Comparison of ENCODE assay signal across 2 cellular contexts in genomic region chr11:130068986-130069683, GRCh38.
A peak's percentile ranks its signal among the peaks of the same experiment; 100 is the strongest.
TF ChIP-seq lines count a peak whose summit lies in the region.

No MANE protein-coding gene starts in this region.

TF ChIP-seq in HCT116, 20 proteins besides CTCF, POLR2A, EP300 and RAD21:
- TF ChIP-seq CBX3 (IDR thresholded peaks at IDR 0.05; ENCODE audit: low read depth) (no peak; the same call in 1 of the 2 replicates), SRF (IDR thresholded peaks at IDR 0.05; ENCODE audit: low read depth) (no peak), ZFX (IDR thresholded peaks at IDR 0.05) (peak; percentile 50), EGR1 (IDR thresholded peaks at IDR 0.05; ENCODE audit: low read depth) (peak; percentile 80)

TF ChIP-seq in K562, 482 proteins besides CTCF, POLR2A, EP300 and RAD21 (continues in another document):
- TF ChIP-seq NKRF (IDR thresholded peaks at IDR 0.05; ENCODE audit: borderline replicate concordance) (peak; percentile 19; the same call in 1 of the 2 replicates), ZBTB11 (CRISPR knock-in tag; IDR thresholded peaks at IDR 0.05) (peak in 1 of 3 experiments; percentile 79; a peak in 2 of 6 replicates), EGR1 (conservative IDR thresholded peaks at IDR 0.05) (peak; percentile 69), SREBF1 (IDR thresholded peaks at IDR 0.05; ENCODE audit: borderline replicate concordance, low read depth, low read length) (0 out of 2 replicates have a peak, but pooled peaks have one; percentile 13), ZBTB33 (CRISPR knock-in tag; IDR thresholded peaks at IDR 0.05) (peak; percentile 96), MTA3 (IDR thresholded peaks at IDR 0.05; ENCODE audit: borderline replicate concordance) (peak; percentile 33; the same call in 1 of the 2 replicates), POLR2G (IDR thresholded peaks at IDR 0.05; ENCODE audit: low read depth, low read length) (no peak), ARID1B (IDR thresholded peaks at IDR 0.05) (0 out of 2 replicates have a peak, but pooled peaks have one; percentile 16), RCOR1 (IDR thresholded peaks at IDR 0.05; ENCODE audit: borderline replicate concordance in 1 of 2, low read depth in 2 of 2, low read length in 2 of 2) (0 out of 4 replicates have a peak, but pooled peaks of 1 of the 2 experiments have one; percentile 20), IRF9 (tag; IDR thresholded peaks at IDR 0.05) (no peak), JUN (IDR thresholded peaks at IDR 0.05; ENCODE audit: borderline replicate concordance, low read depth, low read length) (no peak), JUN (CRISPR knock-in tag; IDR thresholded peaks at IDR 0.05; ENCODE audit: borderline replicate concordance) (no peak), PHF8 (IDR thresholded peaks at IDR 0.05; ENCODE audit: borderline replicate concordance, low read length) (peak; percentile 76; the same call in 1 of the 2 replicates), RB1 (IDR thresholded peaks at IDR 0.05; ENCODE audit: low read depth) (peak; percentile 29; the same call in 1 of the 2 replicates), ILF3 (IDR thresholded peaks at IDR 0.05; ENCODE audit: borderline replicate concordance) (no peak), PHF20 (IDR thresholded peaks at IDR 0.05; ENCODE audit: partially characterized antibody) (peak; percentile 41), DLX4 (CRISPR knock-in tag; IDR thresholded peaks at IDR 0.05) (no peak), SMAD4 (CRISPR knock-in tag; conservative IDR thresholded peaks at IDR 0.05) (peak; percentile 28; the same call in 1 of the 2 replicates), GATAD2B (IDR thresholded peaks at IDR 0.05; ENCODE audit: borderline replicate concordance) (peak; percentile 66; the same call in 1 of the 2 replicates), KLF1 (tag; IDR thresholded peaks at IDR 0.05) (peak; percentile 57; the same call in 1 of the 2 replicates), ZNF436 (CRISPR knock-in tag; IDR thresholded peaks at IDR 0.05) (no peak), KLF10 (CRISPR knock-in tag; IDR thresholded peaks at IDR 0.05) (no peak), HINFP (tag; conservative IDR thresholded peaks at IDR 0.05; ENCODE audit: low read depth) (no peak), KDM2B (CRISPR knock-in tag; IDR thresholded peaks at IDR 0.05) (peak; percentile 54; the same call in 1 of the 2 replicates), ZBTB1 (CRISPR knock-in tag; IDR thresholded peaks at IDR 0.05; ENCODE audit: borderline replicate concordance, low read depth) (0 out of 2 replicates have a peak, but pooled peaks have one; percentile 54), YY1 (IDR thresholded peaks at IDR 0.05; ENCODE audit: borderline replicate concordance in 1 of 3, control insufficient read depth in 1 of 3, extremely low read depth in 1 of 3, insufficient read depth in 3 of 3, insufficient read length in 1 of 3, insufficient replicate concordance in 2 of 3, low read depth in 1 of 3, low read length in 2 of 3) (peak in 1 of 3 experiments; percentile 60), CXXC5 (CRISPR knock-in tag; IDR thresholded peaks at IDR 0.05) (peak; percentile 52), ARID3B (CRISPR knock-in tag; IDR thresholded peaks at IDR 0.05; ENCODE audit: borderline replicate concordance) (no peak), ELF4 (CRISPR knock-in tag; IDR thresholded peaks at IDR 0.05) (no peak), E2F3 (CRISPR knock-in tag; IDR thresholded peaks at IDR 0.05) (no peak), HNRNPH1 (optimal IDR thresholded peaks at IDR 0.05; ENCODE audit: low read depth, low read length) (no peak), PKNOX1 (IDR thresholded peaks at IDR 0.05) (no peak), RNF2 (IDR thresholded peaks at IDR 0.05) (peak; percentile 47; the same call in 1 of the 2 replicates), AFF4 (CRISPR knock-in tag; IDR thresholded peaks at IDR 0.05) (0 out of 2 replicates have a peak, but pooled peaks have one; percentile 5), ZNF639 (CRISPR knock-in tag; conservative IDR thresholded peaks at IDR 0.05 in 1 of 2, IDR thresholded peaks at IDR 0.05 in 1 of 2) (0 out of 4 replicates have a peak, but pooled peaks of 1 of the 2 experiments have one; percentile 31), XRCC5 (IDR thresholded peaks at IDR 0.05; ENCODE audit: low read depth, low read length) (peak; percentile 51; the same call in 1 of the 2 replicates)
